14 cellular contexts compared by ENCODE assay signal in genomic region chr16:31356566-31357323, GRCh38. TPM values are rescaled to one million over a fixed set of nuclear protein-coding genes. Genes with fewer than 3 reads are reported as not detected.
A peak's percentile ranks its signal among the peaks of the same experiment; 100 is the strongest.
DNase-seq lines count a peak whose midpoint lies in the region; TF ChIP-seq lines count a peak whose summit lies in the region.
"Had no signal": no experiment of that assay in that cellular context is flagged by ENCODE, and none has a peak within 500 bp of the region (broad histone marks: within the 10 kb centered on the region; RNA-seq: fewer than 3 reads in every experiment).

No MANE protein-coding gene starts in this region.

- H2AFZ ChIP-seq in H9 (ENCODE audit: low read length) (no peak overlapping the region), osteoblast (ENCODE audit: low read length) (no peak overlapping the region)
- H2AFZ ChIP-seq: PC-9 had no signal

- no peaks in the 10 kb centered on the region for H3K4me1 ChIP-seq in H9 (ENCODE audit: insufficient read depth, low read length)
- H3K4me1 ChIP-seq in osteoblast (ENCODE audit: insufficient read depth, low read length), result peaks cover 5% of the 10 kb centered on the region
- H3K4me1 ChIP-seq in HAP-1, result no peaks in the 10 kb centered on the region
- H3K4me1 ChIP-seq in thyroid gland, result no peaks in the 10 kb centered on the region
- H3K4me1 ChIP-seq: Caco-2 had no signal

- no peak overlapping the region for H4K8ac ChIP-seq in H9 (replicated peaks; ENCODE audit: insufficient read length, low read depth, low read length)

- H3K4me2 ChIP-seq in H9 (ENCODE audit: insufficient read depth, insufficient read length, low read length) (no peak overlapping the region), osteoblast (ENCODE audit: insufficient read depth, low read length) (no peak overlapping the region)
- H3K4me2 ChIP-seq: PC-9 had no signal

- no peak overlapping the region for H2BK20ac ChIP-seq in H9 (ENCODE audit: low read depth, low read length, poor library complexity, severe bottlenecking)

- H3K9me3 Mint-ChIP-seq in H9 (no peaks in the 10 kb centered on the region; a peak in 2 of 5 replicates), glutamatergic neuron (ENCODE audit: unreplicated experiment) (peaks cover 4% of the 10 kb centered on the region), Calu3 (ENCODE audit: low read depth, unreplicated experiment) (no peaks in the 10 kb centered on the region)

- H3K23me2 ChIP-seq in H9 (ENCODE audit: insufficient read length, low read depth, low read length, poor library complexity, severe bottlenecking), result no peaks in the 10 kb centered on the region

- H2BK120ac ChIP-seq in H9 (ENCODE audit: low read depth, low read length, poor library complexity, severe bottlenecking), result no peak overlapping the region

- no peak overlapping the region for H3K4me3 ChIP-seq in osteoblast (ENCODE audit: insufficient read depth, low read length)
- H3K4me3 ChIP-seq in HAP-1, result no peak overlapping the region
- no peak overlapping the region for H3K4me3 ChIP-seq in thyroid gland (replicated peaks in 1 of 3)
- H3K4me3 ChIP-seq: PC-9 had no signal

- CTCF ChIA-PET in Calu3 (lab: Charles Lee), result interaction anchor here (0.5 to 0.9 kb wide), 3 partner anchors 12 to 380 kb away, joined by 3 to 7 read pairs (median 4); no protein-coding TSS in a partner anchor

- H3K4ac ChIP-seq in H9 (ENCODE audit: low read depth, low read length), result no peak overlapping the region

- no peaks in the 10 kb centered on the region for H3K27me3 ChIP-seq in H9 (ENCODE audit: insufficient read depth, low read length)
- no peaks in the 10 kb centered on the region for H3K27me3 ChIP-seq in osteoblast (ENCODE audit: insufficient read depth, low read length)
- no peaks in the 10 kb centered on the region for H3K27me3 ChIP-seq in HAP-1 (ENCODE audit: low read depth)
- H3K27me3 ChIP-seq in thyroid gland, result no peaks in the 10 kb centered on the region

- H2BK12ac ChIP-seq in H9 (ENCODE audit: insufficient read length, low read depth, low read length), result no peak overlapping the region

- H3K4me1 Mint-ChIP-seq in H9 (peaks cover 10 to 15% of the 10 kb centered on the region in 2 experiments), glutamatergic neuron (ENCODE audit: low read depth, unreplicated experiment) (no peaks in the 10 kb centered on the region), Calu3 (ENCODE audit: low read depth, unreplicated experiment) (peaks cover 16% of the 10 kb centered on the region)

- TF ChIP-seq POLR2A in thyroid gland (IDR thresholded peaks at IDR 0.05), result no peak

- H3K36me3 ChIP-seq in osteoblast (ENCODE audit: insufficient read depth, low read length) (no peaks in the 10 kb centered on the region), HAP-1 (replicated peaks) (no peaks in the 10 kb centered on the region), thyroid gland (no peaks in the 10 kb centered on the region)

- in situ Hi-C loops in HAP-1 (cut with MboI; ENCODE audit: low sequenced_read_pairs), result no loop called here

- DNase-seq in CD1c-positive myeloid dendritic cell (ENCODE audit: extremely low spot score), result peak; percentile 36
- DNase-seq in H9, result peak; percentile 55
- peak; percentile 32 for DNase-seq in glutamatergic neuron
- peak; percentile 86 for DNase-seq in osteoblast (ENCODE audit: insufficient read length, low spot score, missing footprints)
- DNase-seq in HAP-1 (ENCODE audit: low spot score in 2 of 2), result no peak
- DNase-seq in Calu3, result no peak
- DNase-seq in thyroid gland, result no peak
- DNase-seq: Caco-2; effector CD4-positive, alpha-beta T cell; foreskin fibroblast; NCI-H1092; NCI-H345; PC-9; T-helper 9 cell had no signal

- H4K91ac ChIP-seq in H9 (ENCODE audit: insufficient read length, low read depth, low read length), result no peak overlapping the region

- no peak overlapping the region for H3K56ac ChIP-seq in H9 (ENCODE audit: insufficient read length, low read depth, low read length)

- no peaks in the 10 kb centered on the region for H4K20me1 ChIP-seq in H9 (ENCODE audit: control insufficient read depth, insufficient read depth, insufficient read length)
- H4K20me1 ChIP-seq in osteoblast (ENCODE audit: insufficient read depth, low read length), result no peaks in the 10 kb centered on the region

- H3K4me3 Mint-ChIP-seq in H9, result no peak overlapping the region
- H3K4me3 Mint-ChIP-seq in glutamatergic neuron (ENCODE audit: unreplicated experiment), result no peak overlapping the region
- H3K4me3 Mint-ChIP-seq in Calu3 (ENCODE audit: low read depth, unreplicated experiment), result no peak overlapping the region

- H2AK5ac ChIP-seq in H9 (ENCODE audit: insufficient read length, low read length), result no peak overlapping the region

- no peak overlapping the region for H3K18ac ChIP-seq in H9 (ENCODE audit: insufficient read length, low read depth, low read length)

- no TSS peak for BruUV-seq in Calu3 (replicated peaks; lab: Mats Ljungman, UMichigan)

- H3K36me3 Mint-ChIP-seq in H9 (ENCODE audit: insufficient read depth in 1 of 3, low read depth in 3 of 3), result no peaks in the 10 kb centered on the region
- peaks cover 4% of the 10 kb centered on the region for H3K36me3 Mint-ChIP-seq in glutamatergic neuron (ENCODE audit: unreplicated experiment)
- no peaks in the 10 kb centered on the region for H3K36me3 Mint-ChIP-seq in Calu3 (ENCODE audit: insufficient read depth, unreplicated experiment)

- H3K27me3 Mint-ChIP-seq in H9 (ENCODE audit: low read depth) (peaks cover 11% of the 10 kb centered on the region), glutamatergic neuron (ENCODE audit: unreplicated experiment) (peaks cover 10% of the 10 kb centered on the region), Calu3 (ENCODE audit: unreplicated experiment) (peaks cover 34% of the 10 kb centered on the region)

- intact Hi-C loops in Calu3 (cut with micrococcal nuclease; ENCODE audit: unreplicated experiment), result no loop called here
- intact Hi-C loops in thyroid gland (cut with DNase I), result no loop called here

- 0 out of 3 replicates have a peak, but pooled peaks have one; percentile 23 for TF ChIP-seq CTCF in H9 (conservative IDR thresholded peaks at IDR 0.05)
- no peak for TF ChIP-seq CTCF in glutamatergic neuron (IDR thresholded peaks at IDR 0.05; ENCODE audit: partially characterized antibody, unreplicated experiment)
- no peak for TF ChIP-seq CTCF in osteoblast (IDR thresholded peaks at IDR 0.05; ENCODE audit: extremely low read depth, low read depth, low read length)
- TF ChIP-seq CTCF in Calu3 (IDR thresholded peaks at IDR 0.05; ENCODE audit: unreplicated experiment), result no peak
- TF ChIP-seq CTCF in thyroid gland (IDR thresholded peaks at IDR 0.05), result no peak

- no peak overlapping the region for H3T11ph ChIP-seq in H9 (ENCODE audit: low read length)

- H4K5ac ChIP-seq in H9 (ENCODE audit: insufficient read length, low read depth, low read length), result no peak overlapping the region

- no peak overlapping the region for H2BK15ac ChIP-seq in H9 (ENCODE audit: low read depth, low read length)

- H3K9ac ChIP-seq in H9 (ENCODE audit: extremely low read depth, insufficient read length, low read length), result no peak overlapping the region

- no peak overlapping the region for H3K14ac ChIP-seq in H9 (ENCODE audit: insufficient read depth, low read length)

- no peak overlapping the region for H2BK5ac ChIP-seq in H9 (ENCODE audit: insufficient read length, low read length)

- H3K79me2 ChIP-seq in H9 (ENCODE audit: insufficient read depth, low read length) (no peaks in the 10 kb centered on the region), osteoblast (ENCODE audit: insufficient read depth, low read length) (no peaks in the 10 kb centered on the region)

- H3K27ac ChIP-seq in H9 (ENCODE audit: insufficient read length, low read depth, low read length), result no peak overlapping the region
- no peak overlapping the region for H3K27ac ChIP-seq in osteoblast (ENCODE audit: low read depth, low read length)
- H3K27ac ChIP-seq in thyroid gland, result no peak overlapping the region
- H3K27ac ChIP-seq: PC-9 had no signal

- no peaks in the 10 kb centered on the region for H3K9me3 ChIP-seq in H9 (ENCODE audit: control insufficient read depth, low read depth, low read length)
- H3K9me3 ChIP-seq in osteoblast (ENCODE audit: low read depth, low read length), result no peaks in the 10 kb centered on the region
- H3K9me3 ChIP-seq in HAP-1, result no peaks in the 10 kb centered on the region
- no peaks in the 10 kb centered on the region for H3K9me3 ChIP-seq in thyroid gland
- H3K9me3 ChIP-seq: Caco-2 had no signal

- peak overlapping the region in 2 of 3 experiments; percentile 23 to 86; a peak in 2 of 7 replicates for H3K27ac Mint-ChIP-seq in H9
- H3K27ac Mint-ChIP-seq in glutamatergic neuron (ENCODE audit: unreplicated experiment), result no peak overlapping the region
- H3K27ac Mint-ChIP-seq in Calu3 (ENCODE audit: unreplicated experiment), result no peak overlapping the region

- H3K23ac ChIP-seq in H9 (ENCODE audit: insufficient read length, low read depth, low read length), result no peak overlapping the region

- no CpG with 5 or more reads among the region's 28 CpGs for WGBS in H9 (ENCODE audit: extremely low coverage, insufficient read length, low lambda C conversion rate)
- WGBS in thyroid gland, 2 donors, result 60 to 63% methylated on average over 12 to 21 of the region's 28 CpGs

- no peaks in the 10 kb centered on the region for H3K79me1 ChIP-seq in H9 (ENCODE audit: insufficient read depth, low read depth, low read length, poor library complexity, severe bottlenecking)

RNA-seq across cellular contexts. Expression of gene ITGAX, which starts 1.8 kb away (rescaled TPM):
- total RNA-seq in H9 (2021), result 0.15 and 0.28 TPM in 2 replicates
- total RNA-seq in glutamatergic neuron (ENCODE audit: unreplicated experiment), result not detected
- total RNA-seq in osteoblast, result under 0.01 and 0.36 TPM in 2 replicates
- 1.6 and 3.9 TPM in 2 replicates for total RNA-seq in Calu3 (2022)
- total RNA-seq in thyroid gland, result 1 to 10 TPM in 3 of 4 donors, under 1 TPM in 1; 0.11 to 3.2 (median 2.2) TPM
- total RNA-seq: Caco-2 had no signal

RNA-seq across cellular contexts. Expression of gene ITGAD, which starts 36.4 kb away (rescaled TPM):
- not detected in 2 replicates for total RNA-seq in H9 (2021)
- not detected for total RNA-seq in glutamatergic neuron (ENCODE audit: unreplicated experiment)
- total RNA-seq in osteoblast, result not detected in 2 replicates
- not detected in 2 replicates for total RNA-seq in Calu3 (2022)
- not detected for total RNA-seq in thyroid gland
- total RNA-seq: Caco-2, PC-9 had no signal

Comparison
In these comparisons a context has a peak if more than half of its experiments do, and no peak if none do; other contexts are left out.
1. DNase-seq: peak in CD1c-positive myeloid dendritic cell (single experiment), H9 (single experiment), glutamatergic neuron (single experiment) and osteoblast (single experiment); none in HAP-1 (0 of 2), Calu3 (single experiment) and thyroid gland (0 of 2).
2. H3K27ac Mint-ChIP-seq: peak in H9 (2 of 3); none in glutamatergic neuron (single experiment) and Calu3 (single experiment).